Comparison of ENCODE assay signal across 1 cellular context in genomic region chr7:107779647-107780099, GRCh38.
TF ChIP-seq lines count a peak whose summit lies in the region.

No MANE protein-coding gene starts in this region.

TF ChIP-seq in GM23338, 12 proteins besides CTCF, POLR2A, EP300 and RAD21 (continued from another document):
- TF ChIP-seq ZNF462 (CRISPR knock-in tag; IDR thresholded peaks at IDR 0.05) (no peak), ZNF331 (CRISPR knock-in tag; IDR thresholded peaks at IDR 0.05; ENCODE audit: low read depth) (no peak), NANOG (IDR thresholded peaks at IDR 0.05; ENCODE audit: borderline replicate concordance) (no peak), ETS1 (IDR thresholded peaks at IDR 0.05) (no peak), REST (IDR thresholded peaks at IDR 0.05; ENCODE audit: unreplicated experiment) (no peak), JUNB (IDR thresholded peaks at IDR 0.05; ENCODE audit: unreplicated experiment) (no peak)
